In genomic region chr12:120225200-120225558, GRCh38 we compare ENCODE assay signal across 9 cellular contexts. TPM values are rescaled to one million over a fixed set of nuclear protein-coding genes. Genes with fewer than 3 reads are reported as not detected.
A peak's percentile ranks its signal among the peaks of the same experiment; 100 is the strongest.
DNase-seq lines count a peak whose midpoint lies in the region; ATAC-seq, FAIRE-seq and TF ChIP-seq lines count a peak whose summit lies in the region.
"Had no signal": no experiment of that assay in that cellular context is flagged by ENCODE, and none has a peak within 500 bp of the region (broad histone marks: within the 10 kb centered on the region; RNA-seq: fewer than 3 reads in every experiment).

No MANE protein-coding gene starts in this region.

- H3K36me3 ChIP-seq in NT2/D1 (ENCODE audit: insufficient read depth, insufficient read length, low read length), result peaks cover 70% of the 10 kb centered on the region
- H3K36me3 ChIP-seq in prostate gland, result peaks cover 8 to 26% of the 10 kb centered on the region in 2 donors

- TF ChIP-seq CTCF in D721Med (IDR thresholded peaks at IDR 0.05; ENCODE audit: insufficient read depth, missing control alignments), result no peak
- TF ChIP-seq CTCF in endothelial cell (IDR thresholded peaks at IDR 0.05; ENCODE audit: unreplicated experiment), result no peak
- no peak for TF ChIP-seq CTCF in prostate gland (IDR thresholded peaks at IDR 0.05)

- peak overlapping the region; percentile 48 to 50 for H3K27ac ChIP-seq in prostate gland

- H3K9ac ChIP-seq in NT2/D1 (ENCODE audit: insufficient read length, low read depth), result peak overlapping the region; percentile 52

- no peak for ATAC-seq in HG03135 (IDR thresholded peaks at IDR 0.05; ENCODE audit: unreplicated experiment)

- H3K4me1 ChIP-seq in NT2/D1 (ENCODE audit: insufficient read depth, insufficient read length), result peaks cover 63% of the 10 kb centered on the region
- H3K4me1 ChIP-seq in prostate gland (replicated peaks), result peaks cover 30% of the 10 kb centered on the region

- H3K27me3 ChIP-seq in NT2/D1 (ENCODE audit: insufficient read depth, insufficient read length) (no peaks in the 10 kb centered on the region), prostate gland (replicated peaks; ENCODE audit: insufficient read depth) (no peaks in the 10 kb centered on the region)

- H3K36me3 Mint-ChIP-seq in endothelial cell (ENCODE audit: low read depth, unreplicated experiment), result peaks cover 22% of the 10 kb centered on the region

- FAIRE-seq in D721Med (lab: Jason Lieb, UNC), result no peak

- no peaks in the 10 kb centered on the region for H3K9me3 ChIP-seq in NT2/D1 (ENCODE audit: insufficient read depth, low read length)
- no peaks in the 10 kb centered on the region for H3K9me3 ChIP-seq in prostate gland

- 34% methylated on average over 9 of the region's 9 CpGs for WGBS in prostate gland

- H3K4me1 Mint-ChIP-seq in endothelial cell (ENCODE audit: unreplicated experiment), result peaks cover 40% of the 10 kb centered on the region

- intact Hi-C loops in prostate gland (cut with DNase I), result no loop called here

- no peaks in the 10 kb centered on the region for H3K9me3 Mint-ChIP-seq in endothelial cell (ENCODE audit: unreplicated experiment)

- H3K27ac Mint-ChIP-seq in endothelial cell (ENCODE audit: unreplicated experiment), result peak overlapping the region; percentile 72

- peaks cover 22% of the 10 kb centered on the region for H3K27me3 Mint-ChIP-seq in endothelial cell (ENCODE audit: unreplicated experiment)

- H3K4me3 Mint-ChIP-seq in endothelial cell (ENCODE audit: unreplicated experiment), result no peak overlapping the region

- DNase-seq in D721Med (ENCODE audit: insufficient read length, low spot score) (peak; percentile 96), NT2/D1 (ENCODE audit: low read depth, low spot score) (no peak), endothelial cell (ENCODE audit: low spot score) (no peak), prostate gland (ENCODE audit: low spot score) (no peak), kidney glomerular epithelial cell (lab: John Stamatoyannopoulos, UW) (no peak), activated gamma-delta T cell (lab: John Stamatoyannopoulos, UW) (no peak), 8988T (no peak)
- DNase-seq: stimulated activated CD4-positive, alpha-beta T cell treated with anti-CD3 and anti-CD28 coated beads, Interleukin-2, amount 100 ng/mL, for 24 hours had no signal

- no peak for TF ChIP-seq POLR2A in prostate gland (IDR thresholded peaks at IDR 0.05)

- H3K4me3 ChIP-seq in NT2/D1 (ENCODE audit: insufficient read length, low read depth) (no peak overlapping the region), prostate gland (peak overlapping the region in 1 of 2 donors; percentile 10)

RNA-seq across cellular contexts. Expression of gene RPLP0, which starts 24.3 kb away (rescaled TPM):
- total RNA-seq in endothelial cell (ENCODE audit: unreplicated experiment) (2,318 TPM), prostate gland (1,000 to 10,000 TPM; 1,950 to 2,858 TPM)

RNA-seq across cellular contexts. Expression of gene GCN1, which starts 30.7 kb away (rescaled TPM):
- total RNA-seq in endothelial cell (ENCODE audit: unreplicated experiment) (54.0 TPM), prostate gland (100 to 1,000 TPM in 1 of 2 donors, 10 to 100 TPM in 1; 39.3 to 120 TPM)

RNA-seq across cellular contexts. Expression of gene PXN, which starts 40.4 kb away (rescaled TPM):
- 227 TPM for total RNA-seq in endothelial cell (ENCODE audit: unreplicated experiment)
- 100 to 1,000 TPM in 1 of 2 donors, 10 to 100 TPM in 1; 58.3 to 113 TPM for total RNA-seq in prostate gland
